ENCODE assay signal across 2 cellular contexts in genomic region chr1:228181635-228182034, GRCh38.
TF ChIP-seq lines count a peak whose summit lies in the region.

No MANE protein-coding gene starts in this region.

TF ChIP-seq in HepG2, 621 proteins besides CTCF, POLR2A, EP300 and RAD21:
- peak; percentile 19 for TF ChIP-seq RBM22 (optimal IDR thresholded peaks at IDR 0.05; ENCODE audit: low read length)
- TF ChIP-seq, protein P1, sequence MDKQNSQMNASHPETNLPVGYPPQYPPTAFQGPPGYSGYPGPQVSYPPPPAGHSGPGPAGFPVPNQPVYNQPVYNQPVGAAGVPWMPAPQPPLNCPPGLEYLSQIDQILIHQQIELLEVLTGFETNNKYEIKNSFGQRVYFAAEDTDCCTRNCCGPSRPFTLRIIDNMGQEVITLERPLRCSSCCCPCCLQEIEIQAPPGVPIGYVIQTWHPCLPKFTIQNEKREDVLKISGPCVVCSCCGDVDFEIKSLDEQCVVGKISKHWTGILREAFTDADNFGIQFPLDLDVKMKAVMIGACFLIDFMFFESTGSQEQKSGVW (CRISPR knock-in tag; IDR thresholded peaks at IDR 0.05; ENCODE audit: borderline replicate concordance) = no peak
TF ChIP-seq in HepG2: peak in this region for 1.

TF ChIP-seq in HEK293T, 16 proteins besides CTCF, POLR2A, EP300 and RAD21:
- TF ChIP-seq ARNT (IDR thresholded peaks at IDR 0.05) = no peak
- TF ChIP-seq PKNOX1 (IDR thresholded peaks at IDR 0.05) = no peak
- TF ChIP-seq LEF1 (IDR thresholded peaks at IDR 0.05; ENCODE audit: borderline replicate concordance) = no peak
- TF ChIP-seq FOXM1 (IDR thresholded peaks at IDR 0.05; ENCODE audit: borderline replicate concordance) = no peak
- TF ChIP-seq HDGF (IDR thresholded peaks at IDR 0.05; ENCODE audit: borderline replicate concordance) = no peak
- no peak for TF ChIP-seq FOXK2 (IDR thresholded peaks at IDR 0.05)
- TF ChIP-seq CTBP1 (IDR thresholded peaks at IDR 0.05; ENCODE audit: borderline replicate concordance) = no peak
- TF ChIP-seq NFRKB (IDR thresholded peaks at IDR 0.05) = no peak
- no peak for TF ChIP-seq SP1 (IDR thresholded peaks at IDR 0.05)
- TF ChIP-seq TARDBP (IDR thresholded peaks at IDR 0.05) = no peak
- no peak for TF ChIP-seq FOXA1 (IDR thresholded peaks at IDR 0.05)
